ENCODE assay signal across 22 cellular contexts in the genomic region with DNA sequence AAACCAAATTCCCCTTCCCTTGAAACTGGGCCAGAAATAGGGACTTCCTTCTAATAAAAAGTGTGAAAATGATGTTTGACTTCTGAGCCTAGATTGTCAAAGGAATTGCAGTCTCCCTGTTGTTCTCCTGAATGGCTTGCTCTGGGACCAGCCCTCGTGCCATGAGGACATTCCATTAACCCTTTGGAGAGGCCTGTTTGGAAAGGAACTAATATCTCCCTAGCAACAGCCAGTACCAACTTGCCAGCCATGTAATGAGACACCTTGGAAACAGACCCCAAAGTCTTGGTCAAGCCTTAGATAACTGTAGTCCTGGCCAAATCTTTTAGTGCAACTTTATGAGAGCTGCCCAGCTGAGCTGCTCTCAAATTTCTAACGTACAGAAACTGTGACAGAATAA.
"Had no signal": no experiment of that assay in that cellular context is flagged by ENCODE, and none has a peak within 500 bp of the region (broad histone marks: within the 10 kb centered on the region; RNA-seq: fewer than 3 reads in every experiment).

No MANE protein-coding gene starts in this region.

- H3K27ac ChIP-seq: brain microvascular endothelial cell, epithelial cell of prostate, skin epidermis, tibial artery, vagina had no signal

- H3K4me3 Mint-ChIP-seq: activated CD8-positive, alpha-beta T cell treated with anti-CD3 and anti-CD28 coated beads for 36 hours; activated naive CD8-positive, alpha-beta T cell; stimulated activated naive B cell treated with anti-CD40 and anti-IgM and Interleukin-4, amounts not matched to agents 10 μg/mL and 1 μg/mL and 100 μg/mL, for 72 hours; T-helper 1 cell treated with Interleukin-12 subunit alpha and Interleukin-12 subunit beta and Interleukin-4 antibody, amounts not matched to agents 30 μg/mL and 1 μg/mL, for 36 hours had no signal

- H3K27ac Mint-ChIP-seq: activated CD8-positive, alpha-beta T cell treated with anti-CD3 and anti-CD28 coated beads for 36 hours; activated naive CD8-positive, alpha-beta T cell; naive B cell; stimulated activated naive B cell treated with anti-CD40 and anti-IgM and Interleukin-4, amounts not matched to agents 10 μg/mL and 1 μg/mL and 100 μg/mL, for 72 hours; T-helper 1 cell treated with Interleukin-12 subunit alpha and Interleukin-12 subunit beta and Interleukin-4 antibody, amounts not matched to agents 30 μg/mL and 1 μg/mL, for 36 hours had no signal

- H3K4me3 ChIP-seq: skin epidermis, tibial artery, vagina had no signal

- H3K4me1 ChIP-seq: tibial artery, vagina had no signal

- H3K27me3 Mint-ChIP-seq: activated CD8-positive, alpha-beta T cell treated with anti-CD3 and anti-CD28 coated beads for 36 hours had no signal

- DNase-seq: activated CD4-positive, alpha-beta T cell treated with anti-CD3 and anti-CD28 coated beads for 4 hours; activated CD8-positive, alpha-beta memory T cell treated with anti-CD3 and anti-CD28 coated beads, Interleukin-2, amount 50 U/mL, for 4 hours; activated CD8-positive, alpha-beta T cell treated with anti-CD3 and anti-CD28 coated beads for 36 hours; activated effector memory CD4-positive, alpha-beta T cell treated with anti-CD3 and anti-CD28 coated beads, Interleukin-2, amount 50 U/mL, for 16 hours; activated T-cell treated with anti-CD3 and anti-CD28 coated beads, Interleukin-2, amount 50 U/mL, for 48 hours; amniotic stem cell; brain microvascular endothelial cell; cerebellar nuclear complex; effector memory CD4-positive, alpha-beta T cell; head of caudate nucleus; naive B cell; nucleus accumbens; posterior cingulate gyrus; stimulated activated CD4-positive, alpha-beta T cell treated with anti-CD3 and anti-CD28 coated beads, Interleukin-15, amount 100 ng/mL, for 24 hours; stimulated activated CD4-positive, alpha-beta T cell treated with anti-CD3 and anti-CD28 coated beads, Interleukin-4, amount 100 ng/mL, for 1 hour; stimulated activated naive B cell treated with anti-CD40 and anti-IgM and Interleukin-4, amounts not matched to agents 10 μg/mL and 1 μg/mL and 100 μg/mL, for 72 hours; tibial artery had no signal

- H3K4me1 Mint-ChIP-seq: naive B cell; stimulated activated naive B cell treated with anti-CD40 and anti-IgM and Interleukin-4, amounts not matched to agents 10 μg/mL and 1 μg/mL and 100 μg/mL, for 72 hours had no signal

- H3K36me3 Mint-ChIP-seq: activated naive CD8-positive, alpha-beta T cell; naive B cell had no signal

- H3K36me3 ChIP-seq: brain microvascular endothelial cell, tibial artery, vagina had no signal

- H3K9me3 ChIP-seq: vagina had no signal
